ENCODE assay signal across 8 cellular contexts in genomic region chr17:64148017-64148631, GRCh38. TPM values are rescaled to one million over a fixed set of nuclear protein-coding genes. Genes with fewer than 3 reads are reported as not detected.
DNase-seq lines count a peak whose midpoint lies in the region; ATAC-seq and TF ChIP-seq lines count a peak whose summit lies in the region.

No MANE protein-coding gene starts in this region.

- 61 to 65% methylated on average over 8 of the region's 8 CpGs for WGBS in esophagus, 2 donors
- 65 to 79% (median 72%) methylated on average over 8 of the region's 8 CpGs for WGBS in spleen, 5 donors

- H3K9me3 ChIP-seq in OCI-LY1 (ENCODE audit: low read length) (no peaks in the 10 kb centered on the region), esophagus (ENCODE audit: control insufficient read depth in 2 of 2, insufficient read depth in 1 of 2, low read depth in 1 of 2, low read length in 1 of 2) (no peaks in the 10 kb centered on the region), spleen (no peaks in the 10 kb centered on the region)

- H3K4me2 ChIP-seq in OCI-LY1 (ENCODE audit: low read length) = peak overlapping the region; percentile 89; the same call in 1 of the 2 replicates

- no peaks in the 10 kb centered on the region for H4K20me1 ChIP-seq in OCI-LY1 (ENCODE audit: insufficient read depth, low read length)

- CTCF ChIA-PET in activated CD8-positive, alpha-beta memory T cell treated with anti-CD3 and anti-CD28 coated beads, Interleukin-2, amount 10 ng/mL, durations not matched to agents 7 days and 5 days (lab: Charles Lee) = interaction anchor here (1.0 to 4.5 kb wide), 7 partner anchors 15 to 245 kb away, joined by 3 to 31 read pairs (median 5); no protein-coding TSS in a partner anchor

- ATAC-seq in activated CD8-positive, alpha-beta memory T cell treated with anti-CD3 and anti-CD28 coated beads, Interleukin-2, amount 10 ng/mL, durations not matched to agents 7 days and 5 days = no peak
- no peak for ATAC-seq in HG02763 (IDR thresholded peaks at IDR 0.05; ENCODE audit: unreplicated experiment)

- intact Hi-C loops in spleen (cut with DNase I; ENCODE audit: low total_unique reads) = loop anchor here (5.0 kb wide), 1 partner anchor 134 kb away; no protein-coding TSS in a partner anchor

- H3K27ac Mint-ChIP-seq in activated CD8-positive, alpha-beta memory T cell treated with anti-CD3 and anti-CD28 coated beads, Interleukin-2, amount 10 ng/mL, durations not matched to agents 7 days and 5 days = peak overlapping the region; percentile 66

- H3K36me3 ChIP-seq in OCI-LY1 (ENCODE audit: insufficient read depth, low read length) (peaks cover 27% of the 10 kb centered on the region), esophagus (ENCODE audit: control insufficient read depth in 2 of 2, insufficient read depth in 2 of 2, low read length in 1 of 2) (peaks cover 5 to 12% of the 10 kb centered on the region in 2 donors), spleen (peaks cover 0 to 50% (median 13%) of the 10 kb centered on the region in 6 donors)

- peak overlapping the region; percentile 91 for H3K27ac ChIP-seq in OCI-LY1 (ENCODE audit: low read depth, low read length, poor library complexity, severe bottlenecking)
- H3K27ac ChIP-seq in esophagus (ENCODE audit: low read depth in 2 of 2, low read length in 1 of 2) = peak overlapping the region; percentile 15 to 55
- H3K27ac ChIP-seq in spleen = peak overlapping the region; percentile 10 to 97 (median 95)

- in situ Hi-C loops in GM13977 (cut with MboI; ENCODE audit: low pct_unique_long_range_greater_than_20kb, low sequenced_read_pairs, unreplicated experiment) = no loop called here

- H3K4me1 ChIP-seq in OCI-LY1 (ENCODE audit: insufficient read depth, low read length, severe bottlenecking) (peaks cover 22% of the 10 kb centered on the region), esophagus (ENCODE audit: control insufficient read depth in 2 of 2, insufficient read depth in 2 of 2, low read length in 1 of 2) (peaks cover 0 to 3% of the 10 kb centered on the region in 2 donors), spleen (peaks cover 5 to 64% (median 40%) of the 10 kb centered on the region in 6 donors)

- no peaks in the 10 kb centered on the region for H3K27me3 Mint-ChIP-seq in activated CD8-positive, alpha-beta memory T cell treated with anti-CD3 and anti-CD28 coated beads, Interleukin-2, amount 10 ng/mL, durations not matched to agents 7 days and 5 days

- no peak overlapping the region for H2AFZ ChIP-seq in OCI-LY1 (ENCODE audit: low read length)

- no peaks in the 10 kb centered on the region for H3K9me3 Mint-ChIP-seq in activated CD8-positive, alpha-beta memory T cell treated with anti-CD3 and anti-CD28 coated beads, Interleukin-2, amount 10 ng/mL, durations not matched to agents 7 days and 5 days (ENCODE audit: low read depth)

- H3K36me3 Mint-ChIP-seq in activated CD8-positive, alpha-beta memory T cell treated with anti-CD3 and anti-CD28 coated beads, Interleukin-2, amount 10 ng/mL, durations not matched to agents 7 days and 5 days = peaks cover 27% of the 10 kb centered on the region

- H3K4me1 Mint-ChIP-seq in activated CD8-positive, alpha-beta memory T cell treated with anti-CD3 and anti-CD28 coated beads, Interleukin-2, amount 10 ng/mL, durations not matched to agents 7 days and 5 days = peaks cover 25% of the 10 kb centered on the region

- H3K4me3 ChIP-seq in OCI-LY1 (ENCODE audit: low read depth, low read length, poor library complexity, severe bottlenecking) (peak overlapping the region; percentile 97), esophagus (ENCODE audit: low read depth in 1 of 2, low read length in 2 of 2) (no peak overlapping the region), spleen (peak overlapping the region in 1 of 8 donors; percentile 91)

- TF ChIP-seq CTCF in OCI-LY1 (IDR thresholded peaks at IDR 0.05; ENCODE audit: low read length) (no peak), spleen (IDR thresholded peaks at IDR 0.05 in 8 of 11, conservative IDR thresholded peaks at IDR 0.05 in 3 of 11) (no peak), GM13977 (IDR thresholded peaks at IDR 0.05; ENCODE audit: extremely low read depth, insufficient read depth, missing control alignments) (no peak)

- TF ChIP-seq POLR2A in spleen (IDR thresholded peaks at IDR 0.05) = no peak

- H3K4me3 Mint-ChIP-seq in activated CD8-positive, alpha-beta memory T cell treated with anti-CD3 and anti-CD28 coated beads, Interleukin-2, amount 10 ng/mL, durations not matched to agents 7 days and 5 days = peak overlapping the region; percentile 20

- H3K9me2 ChIP-seq in OCI-LY1 (ENCODE audit: low read depth, low read length) = no peaks in the 10 kb centered on the region

- H3F3A ChIP-seq in OCI-LY1 (ENCODE audit: insufficient read depth, low read length) = no peaks in the 10 kb centered on the region

- DNase-seq in activated CD8-positive, alpha-beta memory T cell treated with anti-CD3 and anti-CD28 coated beads, Interleukin-2, amount 10 ng/mL, durations not matched to agents 7 days and 5 days = no peak
- DNase-seq in activated CD8-positive, alpha-beta memory T cell treated with anti-CD3 and anti-CD28 coated beads, Interleukin-2, amount 50 U/mL, for 4 hours = no peak
- DNase-seq in spleen (no peak), NCI-H2029 (lab: John Stamatoyannopoulos, UW) (no peak), GM13977 (ENCODE audit: low spot score) (no peak)

- no peaks in the 10 kb centered on the region for H3K27me3 ChIP-seq in OCI-LY1 (ENCODE audit: insufficient read depth, low read length)
- H3K27me3 ChIP-seq in esophagus (ENCODE audit: control insufficient read depth in 1 of 2, insufficient read depth in 2 of 2, low read length in 2 of 2) = no peaks in the 10 kb centered on the region
- H3K27me3 ChIP-seq in spleen (replicated peaks in 1 of 7) = no peaks in the 10 kb centered on the region

- no peaks in the 10 kb centered on the region for H3K79me2 ChIP-seq in OCI-LY1 (ENCODE audit: insufficient read depth, low read length)

- H3K9ac ChIP-seq in OCI-LY1 (ENCODE audit: low read length) = peak overlapping the region; percentile 99; the same call in 1 of the 2 replicates

RNA-seq across cellular contexts. Expression of gene ERN1, which starts 18.2 kb away (rescaled TPM):
- total RNA-seq in activated CD8-positive, alpha-beta memory T cell treated with anti-CD3 and anti-CD28 coated beads, Interleukin-2, amount 10 ng/mL, durations not matched to agents 7 days and 5 days = 10 to 100 TPM; 21.7 to 22.9 TPM
- polyA plus RNA-seq in esophagus (1 to 10 TPM; 4.5 TPM), spleen (1 to 10 TPM; 3.1 to 6.2 (median 3.7) TPM)
- total RNA-seq in spleen = 10 to 100 TPM; 34.5 to 65.4 (median 47.2) TPM

Comparison
In these comparisons a context has a peak if more than half of its experiments do, and no peak if none do; other contexts are left out.
1. H3K27ac ChIP-seq: peak in every context shown above with its lines; median percentile 95 in spleen; 91 in OCI-LY1; 35 in esophagus.